21 cellular contexts compared by ENCODE assay signal in genomic region chr22:37432708-37433054, GRCh38. TPM values are rescaled to one million over a fixed set of nuclear protein-coding genes. Genes with fewer than 3 reads are reported as not detected.
DNase-seq lines count a peak whose midpoint lies in the region; ATAC-seq, FAIRE-seq and TF ChIP-seq lines count a peak whose summit lies in the region.
"Had no signal": no experiment of that assay in that cellular context is flagged by ENCODE, and none has a peak within 500 bp of the region (broad histone marks: within the 10 kb centered on the region; RNA-seq: fewer than 3 reads in every experiment).

No MANE protein-coding gene starts in this region.

- no peak overlapping the region for H2AFZ ChIP-seq in GM23248
- no peak overlapping the region for H2AFZ ChIP-seq in hepatocyte
- H2AFZ ChIP-seq: GM23338 had no signal

- in situ Hi-C loops in GM23248 (cut with MboI), result no loop called here

- peak overlapping the region; percentile 95 to 97 for H3K27ac ChIP-seq in A549
- peak overlapping the region; percentile 58 for H3K27ac ChIP-seq in GM23248
- H3K27ac ChIP-seq in hepatocyte, result peak overlapping the region; percentile 81
- H3K27ac ChIP-seq in spleen, result no peak overlapping the region
- H3K27ac ChIP-seq: coronary artery, KMS-11, tibial nerve had no signal

- H3K4me3 Mint-ChIP-seq in activated CD8-positive, alpha-beta T cell treated with anti-CD3 and anti-CD28 coated beads for 36 hours, result no peak overlapping the region
- H3K4me3 Mint-ChIP-seq: activated naive CD8-positive, alpha-beta T cell; brain; GM23338; memory B cell; stimulated activated naive CD8-positive, alpha-beta T cell treated with anti-CD3 and anti-CD28 coated beads, Interleukin-15, Interleukin-2, amounts not matched to agents 100 ng/mL and 50 ng/mL, for 24 hours had no signal

- H3K9ac ChIP-seq in GM23248, result no peak overlapping the region
- H3K9ac ChIP-seq: KMS-11 had no signal

- no peaks in the 10 kb centered on the region for H3K27me3 ChIP-seq in GM23248 (replicated peaks; ENCODE audit: insufficient read depth)
- peaks cover 12% of the 10 kb centered on the region for H3K27me3 ChIP-seq in hepatocyte
- peaks cover 6 to 77% (median 42%) of the 10 kb centered on the region in 7 donors for H3K27me3 ChIP-seq in spleen (replicated peaks in 1 of 7)

- 85% methylated on average over 3 of the region's 3 CpGs for WGBS in A549 (ENCODE audit: missing lambda C conversion rate)
- WGBS in GM23248 (ENCODE audit: low coverage in 1 of 2, low lambda C conversion rate in 2 of 2, missing lambda C conversion rate in 2 of 2), 2 experiments, result 74 to 84% methylated on average over 3 of the region's 3 CpGs
- WGBS in hepatocyte (ENCODE audit: low lambda C conversion rate, missing lambda C conversion rate), result 94% methylated on average over 3 of the region's 3 CpGs
- WGBS in spleen, 5 donors, result 84 to 92% (median 90%) methylated on average over 3 of the region's 3 CpGs

- CTCF ChIA-PET in A549 (lab: Yijun Ruan, JAX), result interaction anchor here (0.7 to 6.9 kb wide), 3 partner anchors 23 to 583 kb away, joined by 3 to 114 read pairs (median 3); no protein-coding TSS in a partner anchor
- CTCF ChIA-PET in activated CD8-positive, alpha-beta T cell treated with anti-CD3 and anti-CD28 coated beads for 36 hours (lab: Charles Lee), result interaction anchor here (1.1 to 6.0 kb wide), 4 partner anchors 25 to 129 kb away, joined by 3 to 71 read pairs (median 8); no protein-coding TSS in a partner anchor

- peaks cover 34% of the 10 kb centered on the region for H3K27me3 Mint-ChIP-seq in activated CD8-positive, alpha-beta T cell treated with anti-CD3 and anti-CD28 coated beads for 36 hours

- no peak for TF ChIP-seq EP300 in A549 (IDR thresholded peaks at IDR 0.05)

- H3K36me3 ChIP-seq in GM23248 (ENCODE audit: low read depth) (no peaks in the 10 kb centered on the region), hepatocyte (replicated peaks; ENCODE audit: insufficient read depth, low read depth) (no peaks in the 10 kb centered on the region), spleen (no peaks in the 10 kb centered on the region)
- H3K36me3 ChIP-seq: tibial nerve had no signal

- peaks cover 19% of the 10 kb centered on the region for H3F3A ChIP-seq in GM23248 (ENCODE audit: insufficient read depth)

- POLR2A ChIA-PET in A549 (lab: Yijun Ruan, JAX), result no interaction called here
- POLR2A ChIA-PET in activated CD8-positive, alpha-beta T cell treated with anti-CD3 and anti-CD28 coated beads for 36 hours (lab: Charles Lee), result interaction anchor here (1.5 kb wide), 1 partner anchor 171 kb away, joined by 3 read pairs; no protein-coding TSS in a partner anchor

- TF ChIP-seq CTCF in A549 (IDR thresholded peaks at IDR 0.05) (no peak), hepatocyte (IDR thresholded peaks at IDR 0.05; ENCODE audit: poor library complexity) (no peak), spleen (IDR thresholded peaks at IDR 0.05 in 8 of 11, conservative IDR thresholded peaks at IDR 0.05 in 3 of 11) (no peak)
- no peak for TF ChIP-seq CTCF in activated CD8-positive, alpha-beta T cell treated with anti-CD3 and anti-CD28 coated beads for 36 hours (IDR thresholded peaks at IDR 0.05)

- no peak for TF ChIP-seq POLR2A in A549 (IDR thresholded peaks at IDR 0.05; ENCODE audit: low read length)
- TF ChIP-seq POLR2A in spleen (IDR thresholded peaks at IDR 0.05), result no peak

- no peak for TF ChIP-seq RAD21 in A549 (conservative IDR thresholded peaks at IDR 0.05 in 1 of 2, IDR thresholded peaks at IDR 0.05 in 1 of 2)

- H3K4me1 ChIP-seq in A549 (peaks cover 58% of the 10 kb centered on the region), GM23248 (ENCODE audit: insufficient read depth) (peaks cover 12% of the 10 kb centered on the region), hepatocyte (ENCODE audit: insufficient read depth) (peaks cover 4% of the 10 kb centered on the region), spleen (peaks cover 0 to 18% (median 5%) of the 10 kb centered on the region in 6 donors)

- ATAC-seq in A549, result no peak
- ATAC-seq in activated CD8-positive, alpha-beta T cell treated with anti-CD3 and anti-CD28 coated beads for 36 hours, result no peak
- ATAC-seq: GM23338 had no signal

- DNase-seq in A549 (ENCODE audit: low read depth in 1 of 2, low spot score in 1 of 2), result no peak
- no peak for DNase-seq in GM23248
- DNase-seq in activated CD8-positive, alpha-beta T cell treated with anti-CD3 and anti-CD28 coated beads for 36 hours, result no peak
- DNase-seq in hepatocyte (ENCODE audit: low spot score), result no peak
- DNase-seq in stimulated activated naive CD4-positive, alpha-beta T cell treated with Interleukin-2 at 50 U/mL for 16 hours (lab: John Stamatoyannopoulos, UW), result no peak
- DNase-seq in CD1c-positive myeloid dendritic cell (ENCODE audit: extremely low spot score), result no peak
- no peak for DNase-seq in spleen
- no peak for DNase-seq in hippocampal formation (lab: John Stamatoyannopoulos, UW)
- DNase-seq: NCI-H187 treated with DMSO at 0.1 percent for 48 hours, NCI-H345, nephron progenitor cell had no signal

- FAIRE-seq in A549 (lab: Jason Lieb, UNC), result no peak
- FAIRE-seq: GM12892 had no signal

- H3K9me2 ChIP-seq in GM23248 (ENCODE audit: insufficient read depth) (no peaks in the 10 kb centered on the region), hepatocyte (replicated peaks; ENCODE audit: insufficient read depth) (no peaks in the 10 kb centered on the region)

- peaks cover 23% of the 10 kb centered on the region for H3K4me1 Mint-ChIP-seq in activated CD8-positive, alpha-beta T cell treated with anti-CD3 and anti-CD28 coated beads for 36 hours (ENCODE audit: low read depth)

- no peak overlapping the region for H3K4me3 ChIP-seq in A549
- no peak overlapping the region for H3K4me3 ChIP-seq in GM23248
- no peak overlapping the region for H3K4me3 ChIP-seq in hepatocyte
- no peak overlapping the region for H3K4me3 ChIP-seq in spleen
- H3K4me3 ChIP-seq: coronary artery, GM23338, tibial nerve had no signal

- H3K9me3 Mint-ChIP-seq in activated CD8-positive, alpha-beta T cell treated with anti-CD3 and anti-CD28 coated beads for 36 hours, result peaks cover 8% of the 10 kb centered on the region
- H3K9me3 Mint-ChIP-seq: GM23338, memory B cell had no signal

- H3K4me2 ChIP-seq in A549 (peak overlapping the region; percentile 77), GM23248 (ENCODE audit: unreplicated experiment) (no peak overlapping the region), hepatocyte (no peak overlapping the region)
- H3K4me2 ChIP-seq: GM23338 had no signal

- H3K9me3 ChIP-seq in A549 (peaks cover 7% of the 10 kb centered on the region), GM23248 (ENCODE audit: low read depth) (no peaks in the 10 kb centered on the region), hepatocyte (ENCODE audit: low read depth) (peaks cover 4% of the 10 kb centered on the region), spleen (peaks cover 0 to 5% (median 0%) of the 10 kb centered on the region in 8 donors)

- no peaks in the 10 kb centered on the region for H3K36me3 Mint-ChIP-seq in activated CD8-positive, alpha-beta T cell treated with anti-CD3 and anti-CD28 coated beads for 36 hours (ENCODE audit: low read depth)
- H3K36me3 Mint-ChIP-seq: brain had no signal

- intact Hi-C loops in activated CD8-positive, alpha-beta T cell treated with anti-CD3 and anti-CD28 coated beads for 36 hours (cut with micrococcal nuclease), result no loop called here
- intact Hi-C loops in spleen (cut with DNase I; ENCODE audit: low total_unique reads), result no loop called here

- H3K27ac Mint-ChIP-seq in activated CD8-positive, alpha-beta T cell treated with anti-CD3 and anti-CD28 coated beads for 36 hours, result peak overlapping the region; percentile 75
- H3K27ac Mint-ChIP-seq: activated naive CD8-positive, alpha-beta T cell; GM23338; memory B cell; progenitor cell of endocrine pancreas had no signal

- H3K79me2 ChIP-seq in GM23248 (ENCODE audit: insufficient read depth) (no peaks in the 10 kb centered on the region), hepatocyte (no peaks in the 10 kb centered on the region)

- no peaks in the 10 kb centered on the region for H4K20me1 ChIP-seq in GM23248 (ENCODE audit: insufficient read depth)
- H4K20me1 ChIP-seq in hepatocyte (ENCODE audit: insufficient read depth, poor library complexity, severe bottlenecking), result no peaks in the 10 kb centered on the region

TF ChIP-seq in A549, 52 proteins besides CTCF, POLR2A, EP300 and RAD21 (continues in another document):
- TF ChIP-seq RNF2 (IDR thresholded peaks at IDR 0.05; ENCODE audit: borderline replicate concordance, low read depth) (no peak), MAX (IDR thresholded peaks at IDR 0.05) (no peak), SREBF2 (IDR thresholded peaks at IDR 0.05) (no peak), JUN (IDR thresholded peaks at IDR 0.05) (no peak), HOXB13 (CRISPR knock-in tag; IDR thresholded peaks at IDR 0.05; ENCODE audit: low read depth) (no peak)

RNA-seq across cellular contexts. Expression of gene ELFN2, which starts 5.4 kb away (rescaled TPM):
- polyA plus RNA-seq in A549 (2011; rRNA removed), result 0.94 and 1.0 TPM in 2 replicates
- polyA plus RNA-seq in A549 (2012; cell fraction: cytosol; rRNA removed), result 2.0 and 3.1 TPM in 2 replicates
- 11.0 and 14.5 TPM in 2 replicates for polyA plus RNA-seq in A549 (2012; cell fraction: nucleus; rRNA removed)
- polyA plus RNA-seq in A549 (2017; fragmentation: RNase III; extraction: RNeasy Plus Mini Kit Qiagen cat#74134 plus additional on column Dnase treatment), result 7.5 to 9.6 TPM (median 8.1 TPM) in 3 replicates
- 1.2 and 1.7 TPM in 2 replicates for polyA minus RNA-seq in A549 (2011; rRNA and poly(A)+ RNA removed)
- 0.89 and 1.1 TPM in 2 replicates for total RNA-seq in GM23248 (2014; rRNA removed; shearing (Covaris generic))
- 0.19 and 0.48 TPM in 2 replicates for polyA plus RNA-seq in GM23248 (2016; fragmentation: Nextera tagmentation; extraction: Ambion mirVana)
- total RNA-seq in activated CD8-positive, alpha-beta T cell treated with anti-CD3 and anti-CD28 coated beads for 36 hours, result under 1 TPM; 0.51 to 0.52 TPM
- 0.20 and 0.53 TPM in 2 replicates for total RNA-seq in hepatocyte
- 0.19 and 0.40 TPM in 2 replicates for polyA plus RNA-seq in hepatocyte
- under 1 TPM in 6 of 7 donors, not detected in 1; 0.05 to 0.19 (median 0.10) TPM for total RNA-seq in spleen
- polyA plus RNA-seq in spleen, result under 1 TPM; 0.02 to 0.10 (median 0.02) TPM

RNA-seq across cellular contexts. Expression of gene MFNG, which starts 53.5 kb away (rescaled TPM):
- polyA plus RNA-seq in A549 (2011; rRNA removed) (1.2 and 2.0 TPM in 2 replicates), A549 (2017; fragmentation: RNase III; extraction: RNeasy Plus Mini Kit Qiagen cat#74134 plus additional on column Dnase treatment) (1.7 to 1.8 TPM (median 1.7 TPM) in 3 replicates), GM23248 (2016; fragmentation: Nextera tagmentation; extraction: Ambion mirVana) (0.32 TPM in 1 of 2 replicates, not detected in the other), hepatocyte (3.3 and 6.3 TPM in 2 replicates), spleen (10 to 100 TPM; 38.7 to 65.8 (median 51.1) TPM)
- polyA plus RNA-seq in A549 (2012; cell fraction: cytosol; rRNA removed), result 2.3 and 3.2 TPM in 2 replicates
- 18.4 and 23.7 TPM in 2 replicates for polyA plus RNA-seq in A549 (2012; cell fraction: nucleus; rRNA removed)
- polyA minus RNA-seq in A549 (2011; rRNA and poly(A)+ RNA removed), result 0.73 and 0.95 TPM in 2 replicates
- not detected in 2 replicates for total RNA-seq in GM23248 (2014; rRNA removed; shearing (Covaris generic))
- 100 to 1,000 TPM; 155 to 160 TPM for total RNA-seq in activated CD8-positive, alpha-beta T cell treated with anti-CD3 and anti-CD28 coated beads for 36 hours
- total RNA-seq in hepatocyte (1.7 and 3.3 TPM in 2 replicates), spleen (100 to 1,000 TPM in 4 of 7 donors, 10 to 100 TPM in 3; 93.5 to 138 (median 101) TPM)

Comparison
In these comparisons a context has a peak if more than half of its experiments do, and no peak if none do; other contexts are left out.
1. H3K27ac ChIP-seq: peak in A549 (2 of 2), GM23248 (single experiment) and hepatocyte (single experiment); none in spleen (0 of 8).
2. RNA of gene MFNG, which starts 53.5 kb away (total RNA-seq): 155 to 160 TPM in activated CD8-positive, alpha-beta T cell treated with anti-CD3 and anti-CD28 coated beads for 36 hours and 93.5 to 138 TPM in spleen; 1.7 to 3.3 TPM in hepatocyte and not detected in GM23248; every median in the first group is over 10 times any median in the second.